ENCODE assay signal across 8 cellular contexts in the genomic region with DNA sequence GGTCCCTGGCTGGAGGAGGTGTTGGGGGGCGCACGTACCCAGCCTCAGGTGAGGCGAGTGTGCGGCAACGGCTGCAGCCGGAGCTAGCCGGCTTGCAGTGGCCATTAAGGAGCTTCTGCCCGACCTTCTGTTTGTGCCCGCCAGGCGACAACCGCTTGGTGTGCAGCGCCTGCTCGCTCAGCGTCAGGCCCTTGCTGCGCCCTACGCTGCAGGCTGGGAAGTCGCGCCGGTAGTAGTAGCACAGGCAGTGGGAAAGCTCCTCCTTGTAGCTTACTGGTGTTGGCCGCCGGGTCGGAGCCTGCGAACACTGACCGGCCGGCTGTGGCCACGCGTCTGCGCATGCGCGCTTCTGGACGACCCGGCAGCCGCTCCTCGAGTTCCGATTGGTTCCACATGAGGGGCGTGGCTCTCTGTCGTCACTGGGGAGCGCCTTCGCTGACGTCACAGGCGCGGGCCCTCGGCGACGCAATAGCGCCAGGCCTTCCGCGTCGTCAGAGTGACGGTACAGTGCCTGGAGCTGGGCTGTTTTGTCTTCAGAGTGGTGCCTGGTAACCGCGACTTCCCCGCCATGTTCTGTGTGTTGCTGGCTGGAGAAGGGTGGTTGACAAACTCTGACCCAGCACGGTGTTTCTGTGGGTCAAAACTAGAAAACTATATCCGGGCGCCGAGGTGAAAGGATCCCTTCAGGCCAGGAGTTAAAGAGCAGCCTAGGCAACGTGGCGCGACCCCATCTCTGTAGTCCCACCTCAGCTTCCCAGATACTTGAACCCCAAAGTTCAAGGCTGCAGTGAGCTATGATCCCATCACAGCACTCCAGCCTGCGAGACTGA.
A peak's percentile ranks its signal among the peaks of the same experiment; 100 is the strongest.
DNase-seq lines count a peak whose midpoint lies in the region; ATAC-seq and TF ChIP-seq lines count a peak whose summit lies in the region.

No MANE protein-coding gene starts in this region.

- peak; percentile 62 for TF ChIP-seq CTCF in HFFc6 (IDR thresholded peaks at IDR 0.05)
- no peak for TF ChIP-seq CTCF in NB4 (IDR thresholded peaks at IDR 0.05; ENCODE audit: low read depth, low read length)
- TF ChIP-seq CTCF in osteoblast (IDR thresholded peaks at IDR 0.05; ENCODE audit: extremely low read depth, low read depth, low read length): peak; percentile 11

- H3K9ac ChIP-seq in SK-N-MC (ENCODE audit: insufficient read length): peak overlapping the region; percentile 97

- no peaks in the 10 kb centered on the region for H3K27me3 ChIP-seq in osteoblast (ENCODE audit: insufficient read depth, low read length)
- H3K27me3 ChIP-seq in thymus (ENCODE audit: control insufficient read depth, insufficient read depth): no peaks in the 10 kb centered on the region

- H3K36me3 ChIP-seq in SK-N-MC (ENCODE audit: insufficient read depth, low read length): no peaks in the 10 kb centered on the region
- no peaks in the 10 kb centered on the region for H3K36me3 ChIP-seq in osteoblast (ENCODE audit: insufficient read depth, low read length)
- no peaks in the 10 kb centered on the region for H3K36me3 ChIP-seq in thymus (ENCODE audit: control insufficient read depth, insufficient read depth)

- no peaks in the 10 kb centered on the region for H4K20me1 ChIP-seq in osteoblast (ENCODE audit: insufficient read depth, low read length)

- H3K4me2 ChIP-seq in osteoblast (ENCODE audit: insufficient read depth, low read length): peak overlapping the region; percentile 85

- H3K36me3 Mint-ChIP-seq in HFFc6 (ENCODE audit: low read depth): 0 out of 2 replicates have a peak, but pooled peaks cover 4% of the 10 kb centered on the region
- H3K36me3 Mint-ChIP-seq in activated naive CD4-positive, alpha-beta T cell treated with anti-CD3 and anti-CD28 coated beads, Interleukin-2, amount 50 U/mL, for 72 hours: peaks cover 0 to 8% of the 10 kb centered on the region in 2 donors

- H3K9me3 Mint-ChIP-seq in HFFc6: no peaks in the 10 kb centered on the region
- H3K9me3 Mint-ChIP-seq in activated naive CD4-positive, alpha-beta T cell treated with anti-CD3 and anti-CD28 coated beads, Interleukin-2, amount 50 U/mL, for 72 hours: no peaks in the 10 kb centered on the region

- ATAC-seq in activated naive CD4-positive, alpha-beta T cell treated with anti-CD3 and anti-CD28 coated beads, Interleukin-2, amount 50 U/mL, for 72 hours: peak; percentile 96 to 97

- H3K4me1 ChIP-seq in osteoblast (ENCODE audit: insufficient read depth, low read length) (peaks cover 13% of the 10 kb centered on the region), thymus (ENCODE audit: control insufficient read depth, insufficient read depth, low read length) (peaks cover 5% of the 10 kb centered on the region)

- H3K27ac Mint-ChIP-seq in HFFc6: peak overlapping the region; percentile 100
- H3K27ac Mint-ChIP-seq in activated naive CD4-positive, alpha-beta T cell treated with anti-CD3 and anti-CD28 coated beads, Interleukin-2, amount 50 U/mL, for 72 hours: peak overlapping the region; percentile 97 to 99

- WGBS in thymus: under 1% methylated on average over 61 of the region's 61 CpGs

- no peaks in the 10 kb centered on the region for H3K9me3 ChIP-seq in SK-N-MC (ENCODE audit: low read depth, low read length)
- H3K9me3 ChIP-seq in osteoblast (ENCODE audit: low read depth, low read length): no peaks in the 10 kb centered on the region
- H3K9me3 ChIP-seq in thymus (ENCODE audit: control insufficient read depth): no peaks in the 10 kb centered on the region

- H3K4me1 Mint-ChIP-seq in HFFc6 (ENCODE audit: low read depth): peaks cover 20% of the 10 kb centered on the region

- peak overlapping the region; percentile 89 for H3K27ac ChIP-seq in SK-N-MC
- H3K27ac ChIP-seq in osteoblast (ENCODE audit: low read depth, low read length): peak overlapping the region; percentile 100
- peak overlapping the region; percentile 96 for H3K27ac ChIP-seq in thymus (ENCODE audit: low read depth)

- DNase-seq in HFFc6: peak; percentile 98
- peak; percentile 99 for DNase-seq in NB4 (ENCODE audit: low read depth)
- DNase-seq in SK-N-MC (ENCODE audit: low read depth, low spot score): peak; percentile 77
- peak; percentile 99 for DNase-seq in activated naive CD4-positive, alpha-beta T cell treated with anti-CD3 and anti-CD28 coated beads, Interleukin-2, amount 50 U/mL, for 72 hours (ENCODE audit: low spot score in 2 of 2)
- DNase-seq in glomerular visceral epithelial cell (ENCODE audit: extremely low spot score): peak; percentile 98
- peak; percentile 99 for DNase-seq in osteoblast (ENCODE audit: insufficient read length, low spot score, missing footprints)

- H3K27me3 Mint-ChIP-seq in HFFc6 (ENCODE audit: insufficient read depth): peaks cover 4% of the 10 kb centered on the region

- H3K4me3 ChIP-seq in GM08714 (ENCODE audit: low read length) (peak overlapping the region; percentile 79), NB4 (ENCODE audit: low read depth, low read length) (peak overlapping the region; percentile 78), SK-N-MC (peak overlapping the region; percentile 98), osteoblast (ENCODE audit: insufficient read depth, low read length) (peak overlapping the region; percentile 80), thymus (ENCODE audit: low read length) (peak overlapping the region; percentile 99)

- H3K79me2 ChIP-seq in osteoblast (ENCODE audit: insufficient read depth, low read length): peaks cover 3% of the 10 kb centered on the region

- peak overlapping the region; percentile 96 for H3K4me3 Mint-ChIP-seq in HFFc6

- TF ChIP-seq POLR2A in NB4 (IDR thresholded peaks at IDR 0.05; ENCODE audit: extremely low read depth, insufficient read length): peak; percentile 98

- peak overlapping the region; percentile 96 for H2AFZ ChIP-seq in osteoblast (ENCODE audit: low read length)

Comparison
In these comparisons a context has a peak if more than half of its experiments do, and no peak if none do; other contexts are left out.
1. Peak in every context shown above with its lines: DNase-seq, ATAC-seq, H3K4me3 ChIP-seq and H3K27ac ChIP-seq.